ENCODE assay signal across 1 cellular context in genomic region chr3:155658006-155658405, GRCh38.
TF ChIP-seq lines count a peak whose summit lies in the region.

No MANE protein-coding gene starts in this region.

TF ChIP-seq in GM23338, 12 proteins besides CTCF, POLR2A, EP300 and RAD21 (continued from another document):
- TF ChIP-seq EZH2phosphoT487 (IDR thresholded peaks at IDR 0.05; ENCODE audit: unreplicated experiment) (no peak), STAT1 (IDR thresholded peaks at IDR 0.05; ENCODE audit: unreplicated experiment) (no peak)
- TF ChIP-seq, protein P1, sequence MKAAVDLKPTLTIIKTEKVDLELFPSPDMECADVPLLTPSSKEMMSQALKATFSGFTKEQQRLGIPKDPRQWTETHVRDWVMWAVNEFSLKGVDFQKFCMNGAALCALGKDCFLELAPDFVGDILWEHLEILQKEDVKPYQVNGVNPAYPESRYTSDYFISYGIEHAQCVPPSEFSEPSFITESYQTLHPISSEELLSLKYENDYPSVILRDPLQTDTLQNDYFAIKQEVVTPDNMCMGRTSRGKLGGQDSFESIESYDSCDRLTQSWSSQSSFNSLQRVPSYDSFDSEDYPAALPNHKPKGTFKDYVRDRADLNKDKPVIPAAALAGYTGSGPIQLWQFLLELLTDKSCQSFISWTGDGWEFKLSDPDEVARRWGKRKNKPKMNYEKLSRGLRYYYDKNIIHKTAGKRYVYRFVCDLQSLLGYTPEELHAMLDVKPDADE (IDR thresholded peaks at IDR 0.05), result no peak
- TF ChIP-seq, protein P2, sequence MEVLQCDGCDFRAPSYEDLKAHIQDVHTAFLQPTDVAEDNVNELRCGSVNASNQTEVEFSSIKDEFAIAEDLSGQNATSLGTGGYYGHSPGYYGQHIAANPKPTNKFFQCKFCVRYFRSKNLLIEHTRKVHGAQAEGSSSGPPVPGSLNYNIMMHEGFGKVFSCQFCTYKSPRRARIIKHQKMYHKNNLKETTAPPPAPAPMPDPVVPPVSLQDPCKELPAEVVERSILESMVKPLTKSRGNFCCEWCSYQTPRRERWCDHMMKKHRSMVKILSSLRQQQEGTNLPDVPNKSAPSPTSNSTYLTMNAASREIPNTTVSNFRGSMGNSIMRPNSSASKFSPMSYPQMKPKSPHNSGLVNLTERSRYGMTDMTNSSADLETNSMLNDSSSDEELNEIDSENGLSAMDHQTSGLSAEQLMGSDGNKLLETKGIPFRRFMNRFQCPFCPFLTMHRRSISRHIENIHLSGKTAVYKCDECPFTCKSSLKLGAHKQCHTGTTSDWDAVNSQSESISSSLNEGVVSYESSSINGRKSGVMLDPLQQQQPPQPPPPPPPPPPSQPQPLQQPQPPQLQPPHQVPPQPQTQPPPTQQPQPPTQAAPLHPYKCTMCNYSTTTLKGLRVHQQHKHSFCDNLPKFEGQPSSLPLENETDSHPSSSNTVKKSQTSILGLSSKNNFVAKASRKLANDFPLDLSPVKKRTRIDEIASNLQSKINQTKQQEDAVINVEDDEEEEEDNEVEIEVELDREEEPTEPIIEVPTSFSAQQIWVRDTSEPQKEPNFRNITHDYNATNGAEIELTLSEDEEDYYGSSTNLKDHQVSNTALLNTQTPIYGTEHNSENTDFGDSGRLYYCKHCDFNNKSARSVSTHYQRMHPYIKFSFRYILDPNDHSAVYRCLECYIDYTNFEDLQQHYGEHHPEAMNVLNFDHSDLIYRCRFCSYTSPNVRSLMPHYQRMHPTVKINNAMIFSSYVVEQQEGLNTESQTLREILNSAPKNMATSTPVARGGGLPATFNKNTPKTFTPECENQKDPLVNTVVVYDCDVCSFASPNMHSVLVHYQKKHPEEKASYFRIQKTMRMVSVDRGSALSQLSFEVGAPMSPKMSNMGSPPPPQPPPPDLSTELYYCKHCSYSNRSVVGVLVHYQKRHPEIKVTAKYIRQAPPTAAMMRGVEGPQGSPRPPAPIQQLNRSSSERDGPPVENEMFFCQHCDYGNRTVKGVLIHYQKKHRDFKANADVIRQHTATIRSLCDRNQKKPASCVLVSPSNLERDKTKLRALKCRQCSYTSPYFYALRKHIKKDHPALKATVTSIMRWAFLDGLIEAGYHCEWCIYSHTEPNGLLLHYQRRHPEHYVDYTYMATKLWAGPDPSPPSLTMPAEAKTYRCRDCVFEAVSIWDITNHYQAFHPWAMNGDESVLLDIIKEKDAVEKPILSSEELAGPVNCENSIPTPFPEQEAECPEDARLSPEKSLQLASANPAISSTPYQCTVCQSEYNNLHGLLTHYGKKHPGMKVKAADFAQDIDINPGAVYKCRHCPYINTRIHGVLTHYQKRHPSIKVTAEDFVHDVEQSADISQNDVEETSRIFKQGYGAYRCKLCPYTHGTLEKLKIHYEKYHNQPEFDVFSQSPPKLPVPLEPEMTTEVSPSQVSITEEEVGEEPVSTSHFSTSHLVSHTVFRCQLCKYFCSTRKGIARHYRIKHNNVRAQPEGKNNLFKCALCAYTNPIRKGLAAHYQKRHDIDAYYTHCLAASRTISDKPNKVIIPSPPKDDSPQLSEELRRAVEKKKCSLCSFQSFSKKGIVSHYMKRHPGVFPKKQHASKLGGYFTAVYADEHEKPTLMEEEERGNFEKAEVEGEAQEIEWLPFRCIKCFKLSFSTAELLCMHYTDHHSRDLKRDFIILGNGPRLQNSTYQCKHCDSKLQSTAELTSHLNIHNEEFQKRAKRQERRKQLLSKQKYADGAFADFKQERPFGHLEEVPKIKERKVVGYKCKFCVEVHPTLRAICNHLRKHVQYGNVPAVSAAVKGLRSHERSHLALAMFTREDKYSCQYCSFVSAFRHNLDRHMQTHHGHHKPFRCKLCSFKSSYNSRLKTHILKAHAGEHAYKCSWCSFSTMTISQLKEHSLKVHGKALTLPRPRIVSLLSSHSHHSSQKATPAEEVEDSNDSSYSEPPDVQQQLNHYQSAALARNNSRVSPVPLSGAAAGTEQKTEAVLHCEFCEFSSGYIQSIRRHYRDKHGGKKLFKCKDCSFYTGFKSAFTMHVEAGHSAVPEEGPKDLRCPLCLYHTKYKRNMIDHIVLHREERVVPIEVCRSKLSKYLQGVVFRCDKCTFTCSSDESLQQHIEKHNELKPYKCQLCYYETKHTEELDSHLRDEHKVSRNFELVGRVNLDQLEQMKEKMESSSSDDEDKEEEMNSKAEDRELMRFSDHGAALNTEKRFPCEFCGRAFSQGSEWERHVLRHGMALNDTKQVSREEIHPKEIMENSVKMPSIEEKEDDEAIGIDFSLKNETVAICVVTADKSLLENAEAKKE (CRISPR knock-in tag; IDR thresholded peaks at IDR 0.05), result no peak
